ENCODE assay signal across 8 cellular contexts in the genomic region with DNA sequence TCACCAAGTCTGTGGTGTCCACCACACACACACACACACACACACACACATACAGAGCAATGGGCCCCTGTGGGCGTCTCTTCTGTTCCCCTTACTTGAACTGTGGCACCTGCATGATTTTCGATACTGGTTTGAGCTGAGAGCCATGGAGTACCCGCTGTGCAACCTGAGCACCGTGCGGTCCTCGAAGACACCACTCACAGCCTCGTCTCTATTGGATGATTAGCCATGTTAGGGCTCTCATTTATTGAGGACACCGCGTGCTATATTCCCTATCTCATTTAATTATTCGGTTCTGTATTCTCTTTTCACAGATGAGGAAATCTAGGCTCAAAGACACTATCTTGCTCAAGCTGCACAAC. TPM values are rescaled to one million over a fixed set of nuclear protein-coding genes. Genes with fewer than 3 reads are reported as not detected.
A peak's percentile ranks its signal among the peaks of the same experiment; 100 is the strongest.
DNase-seq lines count a peak whose midpoint lies in the region; ATAC-seq and TF ChIP-seq lines count a peak whose summit lies in the region.

No MANE protein-coding gene starts in this region.

- H3K27me3 ChIP-seq in MM.1S (replicated peaks; ENCODE audit: insufficient read depth, low read length), result no peaks in the 10 kb centered on the region; the same call in 1 of the 2 replicates
- peaks cover 7% of the 10 kb centered on the region for H3K27me3 ChIP-seq in effector memory CD4-positive, alpha-beta T cell (replicated peaks; ENCODE audit: control insufficient read depth, insufficient read depth, low read length, poor library complexity, severe bottlenecking)
- H3K27me3 ChIP-seq in parathyroid adenoma (ENCODE audit: control insufficient read depth, insufficient read depth, low read length), result no peaks in the 10 kb centered on the region

- peak overlapping the region; percentile 58 for H3K4me3 ChIP-seq in MM.1S (ENCODE audit: low read length)
- peak overlapping the region; percentile 74 for H3K4me3 ChIP-seq in effector memory CD4-positive, alpha-beta T cell (ENCODE audit: insufficient read depth, low read depth, low read length, poor library complexity, severe bottlenecking)
- H3K4me3 ChIP-seq in parathyroid adenoma (ENCODE audit: low read depth, low read length), result no peak overlapping the region

- peak; percentile 70 for DNase-seq in DMS79 (lab: John Stamatoyannopoulos, UW)
- no peak for DNase-seq in MM.1S
- DNase-seq in effector memory CD4-positive, alpha-beta T cell, result no peak
- DNase-seq in OCI-M2 (lab: John Stamatoyannopoulos, UW; ENCODE audit: unreplicated experiment), result no peak
- no peak for DNase-seq in cerebellum (ENCODE audit: low spot score)

- H3K9ac ChIP-seq in MM.1S (ENCODE audit: low read length), result no peak overlapping the region
- H3K9ac ChIP-seq in parathyroid adenoma, result no peak overlapping the region

- H3K4me2 ChIP-seq in MM.1S (ENCODE audit: low read depth, low read length) (peak overlapping the region; percentile 85), parathyroid adenoma (ENCODE audit: low read length) (peak overlapping the region; percentile 49)

- no peak overlapping the region for H3K27ac ChIP-seq in MM.1S (ENCODE audit: low read length)
- no peak overlapping the region for H3K27ac ChIP-seq in effector memory CD4-positive, alpha-beta T cell (ENCODE audit: insufficient read depth, low read length, poor library complexity, severe bottlenecking)
- H3K27ac ChIP-seq in parathyroid adenoma, result peak overlapping the region; percentile 13

- H2AFZ ChIP-seq in MM.1S (ENCODE audit: low read length) (no peak overlapping the region), parathyroid adenoma (peak overlapping the region; percentile 81)

- H3K36me3 ChIP-seq in MM.1S (replicated peaks; ENCODE audit: insufficient read depth, low read length), result no peaks in the 10 kb centered on the region
- H3K36me3 ChIP-seq in effector memory CD4-positive, alpha-beta T cell (ENCODE audit: control insufficient read depth, insufficient read depth, low read length), result no peaks in the 10 kb centered on the region
- H3K36me3 ChIP-seq in parathyroid adenoma (ENCODE audit: control insufficient read depth, insufficient read depth, low read length), result no peaks in the 10 kb centered on the region

- H3K79me2 ChIP-seq in MM.1S (ENCODE audit: low read length) (no peaks in the 10 kb centered on the region), parathyroid adenoma (no peaks in the 10 kb centered on the region)

- H3K4me1 ChIP-seq in MM.1S (ENCODE audit: low read length), result no peaks in the 10 kb centered on the region
- peaks cover 13% of the 10 kb centered on the region for H3K4me1 ChIP-seq in effector memory CD4-positive, alpha-beta T cell (ENCODE audit: control insufficient read depth, insufficient read depth, low read length, poor library complexity, severe bottlenecking)
- no peaks in the 10 kb centered on the region for H3K4me1 ChIP-seq in parathyroid adenoma

- TF ChIP-seq CTCF in MM.1S (IDR thresholded peaks at IDR 0.05; ENCODE audit: low read length) (no peak), parathyroid adenoma (IDR thresholded peaks at IDR 0.05) (no peak)

- no peaks in the 10 kb centered on the region for H3K9me2 ChIP-seq in MM.1S (replicated peaks; ENCODE audit: insufficient read depth, low read length)

- ATAC-seq in HG03565 (IDR thresholded peaks at IDR 0.05; ENCODE audit: unreplicated experiment) (no peak), GM21717 (IDR thresholded peaks at IDR 0.05; ENCODE audit: unreplicated experiment) (no peak)

- no peaks in the 10 kb centered on the region for H3F3A ChIP-seq in MM.1S (ENCODE audit: insufficient read depth, low read length)

- H3K9me3 ChIP-seq in MM.1S (replicated peaks; ENCODE audit: insufficient read depth, low read length) (no peaks in the 10 kb centered on the region), parathyroid adenoma (ENCODE audit: control insufficient read depth, low read length) (no peaks in the 10 kb centered on the region)
- no peaks in the 10 kb centered on the region for H3K9me3 ChIP-seq in effector memory CD4-positive, alpha-beta T cell (ENCODE audit: control insufficient read depth, low read length)

- H4K20me1 ChIP-seq in MM.1S (ENCODE audit: insufficient read depth, low read length), result no peaks in the 10 kb centered on the region

RNA-seq across cellular contexts. Expression of a gene that starts 0.6 kb away (rescaled TPM):
- total RNA-seq in cerebellum, result 91.6 TPM
